ENCODE assay signal across 9 cellular contexts in genomic region chr5:154135125-154135524, GRCh38.
"Had no signal": no experiment of that assay in that cellular context is flagged by ENCODE, and none has a peak within 500 bp of the region (broad histone marks: within the 10 kb centered on the region; RNA-seq: fewer than 3 reads in every experiment).

No MANE protein-coding gene starts in this region.

- DNase-seq: GM23248, H7, HFFc6, IMR-90, KBM-7 had no signal

- H3K27ac ChIP-seq: GM23248, KMS-11 had no signal

- H3K9me3 ChIP-seq: HAP-1 had no signal

- ATAC-seq: HCT116 had no signal

- H3K9ac ChIP-seq: GM23248, KMS-11 had no signal

- H3K4me3 ChIP-seq: GM23248, HAP-1 had no signal

- H3K4me1 ChIP-seq: HAP-1 had no signal

- H3K36me3 ChIP-seq: HAP-1 had no signal

- FAIRE-seq: HTR-8/SVneo had no signal

- H3K4me2 ChIP-seq: KMS-11 had no signal

- H2AFZ ChIP-seq: GM23248 had no signal
